34 cellular contexts compared by ENCODE assay signal in genomic region chr3:128103277-128103676, GRCh38.
"Had no signal": no experiment of that assay in that cellular context is flagged by ENCODE, and none has a peak within 500 bp of the region (broad histone marks: within the 10 kb centered on the region; RNA-seq: fewer than 3 reads in every experiment).

No MANE protein-coding gene starts in this region.

- H3K4me3 ChIP-seq: adrenal gland, cardiac muscle cell had no signal

- H3K36me3 Mint-ChIP-seq: activated naive CD4-positive, alpha-beta T cell treated with anti-CD3 and anti-CD28 coated beads, Interleukin-2, amount 50 U/mL, for 72 hours had no signal

- DNase-seq: activated B cell treated with CpG ODN at 0.5 μM for 24 hours; activated CD4-positive, alpha-beta memory T cell treated with anti-CD3 and anti-CD28 coated beads for 36 hours; activated CD4-positive, alpha-beta T cell treated with anti-CD3 and anti-CD28 coated beads for 4 hours; activated CD4-positive, alpha-beta T cell treated with anti-CD3 and anti-CD28 coated beads, Interleukin-2, amount 10 ng/mL, durations not matched to agents 24 days and 14 days; activated CD4-positive, alpha-beta T cell treated with anti-CD3 and anti-CD28 coated beads, Interleukin-2, amount 50 U/mL, for 1 hour; activated CD4-positive, alpha-beta T cell treated with anti-CD3 and anti-CD28 coated beads, Interleukin-2, amount 50 U/mL, for 4 hours; activated CD4-positive, CD25-positive, alpha-beta regulatory T cell treated with anti-CD3 and anti-CD28 coated beads, Interleukin-2, amount 50 U/mL, for 72 hours; activated CD8-positive, alpha-beta memory T cell treated with anti-CD3 and anti-CD28 coated beads, Interleukin-2, amount 50 U/mL, for 4 hours; activated CD8-positive, alpha-beta T cell treated with anti-CD3 and anti-CD28 coated beads for 36 hours; activated effector memory CD4-positive, alpha-beta T cell treated with anti-CD3 and anti-CD28 coated beads, Interleukin-2, amount 50 U/mL, for 16 hours; activated gamma-delta T cell treated with Interleukin-2 at 50 U/mL for 16 hours; activated naive CD4-positive, alpha-beta T cell; activated naive CD4-positive, alpha-beta T cell treated with anti-CD3 and anti-CD28 coated beads for 36 hours; activated naive CD4-positive, alpha-beta T cell treated with anti-CD3 and anti-CD28 coated beads, Interleukin-2, amount 50 U/mL, for 16 hours; activated naive CD8-positive, alpha-beta T cell treated with anti-CD3 and anti-CD28 coated beads for 36 hours; activated T-cell treated with anti-CD3 and anti-CD28 coated beads, Interleukin-2, amount 50 U/mL, for 24 hours; activated T-cell treated with anti-CD3 and anti-CD28 coated beads, Interleukin-2, amount 50 U/mL, for 48 hours; adrenal gland; amniotic stem cell; aorta; caudate nucleus; cerebellar nuclear complex; T-helper 1 cell; T-helper 2 cell; T-helper 9 cell had no signal

- H3K27ac ChIP-seq: adrenal gland, cardiac muscle cell, VCaP had no signal

- H3K9me3 Mint-ChIP-seq: activated B cell treated with CpG ODN at 0.5 μM for 24 hours; activated CD4-positive, alpha-beta memory T cell treated with anti-CD3 and anti-CD28 coated beads for 36 hours; activated CD4-positive, alpha-beta T cell treated with anti-CD3 and anti-CD28 coated beads, Interleukin-2, amount 10 ng/mL, durations not matched to agents 24 days and 14 days; activated CD8-positive, alpha-beta T cell treated with anti-CD3 and anti-CD28 coated beads for 36 hours; activated naive CD4-positive, alpha-beta T cell treated with anti-CD3 and anti-CD28 coated beads for 36 hours; activated naive CD4-positive, alpha-beta T cell treated with anti-CD3 and anti-CD28 coated beads, Interleukin-2, amount 50 U/mL, for 72 hours; activated naive CD8-positive, alpha-beta T cell treated with anti-CD3 and anti-CD28 coated beads for 36 hours; activated T-cell treated with anti-CD3 and anti-CD28 coated beads, Interleukin-2, amount 50 U/mL, for 24 hours; brain; central memory CD8-positive, alpha-beta T cell; T-helper 1 cell treated with Interleukin-12 subunit alpha and Interleukin-12 subunit beta and Interleukin-4 antibody, amounts not matched to agents 30 μg/mL and 1 μg/mL, for 36 hours; T-helper 2 cell treated with Interferon-gamma antibody and Interleukin-4, amounts not matched to agents 5 μg/mL and 100 μg/mL, for 36 hours had no signal

- H3K27me3 Mint-ChIP-seq: activated B cell treated with CpG ODN at 0.5 μM for 24 hours; activated CD4-positive, alpha-beta memory T cell treated with anti-CD3 and anti-CD28 coated beads for 36 hours; activated CD4-positive, alpha-beta T cell treated with anti-CD3 and anti-CD28 coated beads, Interleukin-2, amount 10 ng/mL, durations not matched to agents 24 days and 14 days; activated CD8-positive, alpha-beta T cell treated with anti-CD3 and anti-CD28 coated beads for 36 hours; activated naive CD8-positive, alpha-beta T cell treated with anti-CD3 and anti-CD28 coated beads for 36 hours; activated T-cell treated with anti-CD3 and anti-CD28 coated beads, Interleukin-2, amount 50 U/mL, for 24 hours; brain; central memory CD8-positive, alpha-beta T cell had no signal

- H3K4me3 Mint-ChIP-seq: activated B cell treated with CpG ODN at 0.5 μM for 24 hours; activated CD4-positive, alpha-beta memory T cell treated with anti-CD3 and anti-CD28 coated beads for 36 hours; activated CD4-positive, alpha-beta T cell treated with anti-CD3 and anti-CD28 coated beads, Interleukin-2, amount 10 ng/mL, durations not matched to agents 24 days and 14 days; activated CD8-positive, alpha-beta T cell treated with anti-CD3 and anti-CD28 coated beads for 36 hours; activated naive CD4-positive, alpha-beta T cell treated with anti-CD3 and anti-CD28 coated beads for 36 hours; activated naive CD8-positive, alpha-beta T cell treated with anti-CD3 and anti-CD28 coated beads for 36 hours; activated T-cell treated with anti-CD3 and anti-CD28 coated beads, Interleukin-2, amount 50 U/mL, for 24 hours; brain; central memory CD8-positive, alpha-beta T cell; T-helper 1 cell treated with Interleukin-12 subunit alpha and Interleukin-12 subunit beta and Interleukin-4 antibody, amounts not matched to agents 30 μg/mL and 1 μg/mL, for 36 hours; T-helper 2 cell treated with Interferon-gamma antibody and Interleukin-4, amounts not matched to agents 5 μg/mL and 100 μg/mL, for 36 hours had no signal

- H3K4me1 Mint-ChIP-seq: activated B cell treated with CpG ODN at 0.5 μM for 24 hours; activated naive CD8-positive, alpha-beta T cell treated with anti-CD3 and anti-CD28 coated beads for 36 hours; central memory CD8-positive, alpha-beta T cell had no signal

- H3K4me1 ChIP-seq: adrenal gland had no signal

- H3K27me3 ChIP-seq: adrenal gland, cardiac muscle cell had no signal

- H3K27ac Mint-ChIP-seq: activated B cell treated with CpG ODN at 0.5 μM for 24 hours; activated CD4-positive, alpha-beta memory T cell treated with anti-CD3 and anti-CD28 coated beads for 36 hours; activated CD4-positive, alpha-beta T cell treated with anti-CD3 and anti-CD28 coated beads, Interleukin-2, amount 10 ng/mL, durations not matched to agents 24 days and 14 days; activated CD8-positive, alpha-beta T cell treated with anti-CD3 and anti-CD28 coated beads for 36 hours; activated naive CD4-positive, alpha-beta T cell treated with anti-CD3 and anti-CD28 coated beads for 36 hours; activated naive CD4-positive, alpha-beta T cell treated with anti-CD3 and anti-CD28 coated beads, Interleukin-2, amount 50 U/mL, for 72 hours; activated naive CD8-positive, alpha-beta T cell treated with anti-CD3 and anti-CD28 coated beads for 36 hours; activated T-cell treated with anti-CD3 and anti-CD28 coated beads, Interleukin-2, amount 50 U/mL, for 24 hours; T-helper 1 cell treated with Interleukin-12 subunit alpha and Interleukin-12 subunit beta and Interleukin-4 antibody, amounts not matched to agents 30 μg/mL and 1 μg/mL, for 36 hours; T-helper 2 cell treated with Interferon-gamma antibody and Interleukin-4, amounts not matched to agents 5 μg/mL and 100 μg/mL, for 36 hours had no signal

- FAIRE-seq: bronchial epithelial cell, TTC549 had no signal

- H3K9me3 ChIP-seq: adrenal gland had no signal
